ENCODE assay signal across 10 cellular contexts in genomic region chr13:94710081-94710809, GRCh38. TPM values are rescaled to one million over a fixed set of nuclear protein-coding genes. Genes with fewer than 3 reads are reported as not detected.
DNase-seq lines count a peak whose midpoint lies in the region; TF ChIP-seq lines count a peak whose summit lies in the region.
"Had no signal": no experiment of that assay in that cellular context is flagged by ENCODE, and none has a peak within 500 bp of the region (broad histone marks: within the 10 kb centered on the region; RNA-seq: fewer than 3 reads in every experiment).

No MANE protein-coding gene starts in this region.

- H3K36me3 ChIP-seq in CD8-positive, alpha-beta memory T cell (ENCODE audit: insufficient read depth, low read length) = no peaks in the 10 kb centered on the region
- H3K36me3 ChIP-seq in HUES48 (ENCODE audit: control insufficient read depth, insufficient read depth, low read length) (no peaks in the 10 kb centered on the region), mesendoderm (ENCODE audit: control insufficient read depth, insufficient read depth, low read length) (no peaks in the 10 kb centered on the region), breast epithelium (no peaks in the 10 kb centered on the region)

- no peak for TF ChIP-seq POLR2A in breast epithelium (IDR thresholded peaks at IDR 0.05)

- peaks cover 12 to 37% (median 33%) of the 10 kb centered on the region in 3 donors for H3K4me1 Mint-ChIP-seq in CD8-positive, alpha-beta memory T cell
- H3K4me1 Mint-ChIP-seq in activated naive CD8-positive, alpha-beta T cell (ENCODE audit: low read depth) = peaks cover 27% of the 10 kb centered on the region

- no peak overlapping the region for H3K27ac Mint-ChIP-seq in CD8-positive, alpha-beta memory T cell
- H3K27ac Mint-ChIP-seq in activated naive CD8-positive, alpha-beta T cell = no peak overlapping the region

- no peak overlapping the region for H3K23ac ChIP-seq in mesendoderm (ENCODE audit: low read length)

- H3K79me2 ChIP-seq in mesendoderm (ENCODE audit: control insufficient read depth, insufficient read depth, low read length) = no peaks in the 10 kb centered on the region

- no peak overlapping the region for H4K5ac ChIP-seq in mesendoderm (ENCODE audit: low read length)

- H3K27ac ChIP-seq in CD8-positive, alpha-beta memory T cell (ENCODE audit: low read depth, low read length) = no peak overlapping the region
- H3K27ac ChIP-seq in HUES48 (ENCODE audit: low read depth, low read length) = peak overlapping the region; percentile 71
- H3K27ac ChIP-seq in mesendoderm (ENCODE audit: low read depth, low read length) = no peak overlapping the region
- no peak overlapping the region for H3K27ac ChIP-seq in breast epithelium

- no peak overlapping the region for H3K56ac ChIP-seq in mesendoderm (ENCODE audit: low read length)

- intact Hi-C loops in breast epithelium (cut with DNase I; ENCODE audit: low total_unique reads) = no loop called here

- H3K27me3 ChIP-seq in CD8-positive, alpha-beta memory T cell (ENCODE audit: insufficient read depth, low read length, poor library complexity, severe bottlenecking) = peaks cover 52% of the 10 kb centered on the region
- H3K27me3 ChIP-seq in HUES48 (ENCODE audit: control insufficient read depth, insufficient read depth, low read length) (peaks cover 83% of the 10 kb centered on the region), mesendoderm (ENCODE audit: insufficient read depth, low read length, poor library complexity) (peaks cover 61% of the 10 kb centered on the region), breast epithelium (peaks cover 3 to 81% of the 10 kb centered on the region in 2 donors)

- no peaks in the 10 kb centered on the region for H3K9me3 ChIP-seq in CD8-positive, alpha-beta memory T cell (ENCODE audit: low read length)
- no peaks in the 10 kb centered on the region for H3K9me3 ChIP-seq in HUES48 (ENCODE audit: control insufficient read depth, insufficient read depth, low read length)
- no peaks in the 10 kb centered on the region for H3K9me3 ChIP-seq in breast epithelium

- no peak overlapping the region for H3K4me2 ChIP-seq in mesendoderm (ENCODE audit: low read length)

- no peak overlapping the region for H3K4ac ChIP-seq in mesendoderm (ENCODE audit: low read depth, low read length)

- H2AK5ac ChIP-seq in mesendoderm (ENCODE audit: low read length) = no peak overlapping the region

- H3K9ac ChIP-seq in HUES48 (ENCODE audit: low read depth, low read length) (peak overlapping the region; percentile 76), mesendoderm (ENCODE audit: low read length) (no peak overlapping the region)

- H3K4me3 Mint-ChIP-seq in CD8-positive, alpha-beta memory T cell = peak overlapping the region in 5 of 7 donors; percentile 46 to 67 (median 53)
- H3K4me3 Mint-ChIP-seq in activated naive CD8-positive, alpha-beta T cell = peak overlapping the region; percentile 77

- no peak overlapping the region for H2BK5ac ChIP-seq in mesendoderm (ENCODE audit: low read length)

- H2BK120ac ChIP-seq in mesendoderm (ENCODE audit: low read depth, low read length) = no peak overlapping the region

- no peak overlapping the region for H2BK15ac ChIP-seq in mesendoderm (replicated peaks; ENCODE audit: low read depth)

- WGBS in mesendoderm (ENCODE audit: extremely low coverage, insufficient coverage, low lambda C conversion rate) = no CpG with 5 or more reads among the region's 19 CpGs

- DNase-seq in CD8-positive, alpha-beta memory T cell = no peak
- DNase-seq in mesendoderm = peak; percentile 30
- DNase-seq in foreskin fibroblast = no peak
- DNase-seq in NK-92 treated with Interleukin-12 subunit alpha and Interleukin-12 subunit beta, amount 100 ng/mL, for 24 hours (lab: John Stamatoyannopoulos, UW) = no peak
- no peak for DNase-seq in breast epithelium (ENCODE audit: low spot score in 2 of 2)
- DNase-seq in stimulated activated CD4-positive, alpha-beta T cell treated with anti-CD3 and anti-CD28 coated beads, Interleukin-15, amount 100 ng/mL, for 24 hours = no peak

- H3K4me3 ChIP-seq in CD8-positive, alpha-beta memory T cell (ENCODE audit: low read length) = no peak overlapping the region
- H3K4me3 ChIP-seq in HUES48 (ENCODE audit: low read depth, low read length) (peak overlapping the region; percentile 80), mesendoderm (ENCODE audit: low read length) (no peak overlapping the region), foreskin fibroblast (ENCODE audit: low read depth in 1 of 2, low read length in 2 of 2) (no peak overlapping the region), breast epithelium (no peak overlapping the region)

- no peaks in the 10 kb centered on the region for H3K36me3 Mint-ChIP-seq in CD8-positive, alpha-beta memory T cell
- no peaks in the 10 kb centered on the region for H3K36me3 Mint-ChIP-seq in activated naive CD8-positive, alpha-beta T cell

- no peak overlapping the region for H4K8ac ChIP-seq in mesendoderm (ENCODE audit: low read depth, low read length)

- CTCF ChIA-PET in CD8-positive, alpha-beta memory T cell (lab: Charles Lee) = no interaction called here

- H3K4me1 ChIP-seq in CD8-positive, alpha-beta memory T cell (ENCODE audit: insufficient read depth, low read length) = peaks cover 17% of the 10 kb centered on the region
- peaks cover 58% of the 10 kb centered on the region for H3K4me1 ChIP-seq in HUES48 (ENCODE audit: control insufficient read depth, insufficient read depth, low read length)
- no peaks in the 10 kb centered on the region for H3K4me1 ChIP-seq in mesendoderm (ENCODE audit: control insufficient read depth, low read depth, low read length)
- H3K4me1 ChIP-seq in breast epithelium = peaks cover 3 to 15% of the 10 kb centered on the region in 2 donors

- H3K18ac ChIP-seq in mesendoderm (ENCODE audit: low read length) = no peak overlapping the region

- H3K79me1 ChIP-seq in mesendoderm (ENCODE audit: low read length) = no peaks in the 10 kb centered on the region

- peaks cover 71 to 74% of the 10 kb centered on the region in 2 donors for H3K27me3 Mint-ChIP-seq in CD8-positive, alpha-beta memory T cell
- peaks cover 51% of the 10 kb centered on the region for H3K27me3 Mint-ChIP-seq in activated naive CD8-positive, alpha-beta T cell

- no peak for TF ChIP-seq CTCF in foreskin fibroblast (IDR thresholded peaks at IDR 0.05; ENCODE audit: low read depth, low read length)
- no peak for TF ChIP-seq CTCF in breast epithelium (IDR thresholded peaks at IDR 0.05)

- peaks cover 5 to 14% (median 10%) of the 10 kb centered on the region in 5 donors for H3K9me3 Mint-ChIP-seq in CD8-positive, alpha-beta memory T cell
- no peaks in the 10 kb centered on the region for H3K9me3 Mint-ChIP-seq in activated naive CD8-positive, alpha-beta T cell (ENCODE audit: low read depth)

- POLR2A ChIA-PET in CD8-positive, alpha-beta memory T cell (lab: Charles Lee) = no interaction called here

RNA-seq across cellular contexts. Expression of gene SOX21, which starts 2.1 kb away (rescaled TPM):
- total RNA-seq in CD8-positive, alpha-beta memory T cell = not detected
- polyA plus RNA-seq in CD8-positive, alpha-beta memory T cell = not detected
- 0.03 TPM for polyA plus RNA-seq in mesendoderm (2013, experiment 1 of 2)
- polyA plus RNA-seq in mesendoderm (2013, experiment 2 of 2) = 0.03 TPM
- not detected for total RNA-seq in breast epithelium
- total RNA-seq: fibroblast of lung, RPMI7951 had no signal
- polyA plus RNA-seq: fibroblast of lung had no signal
